ENCODE assay signal across 34 cellular contexts in the genomic region with DNA sequence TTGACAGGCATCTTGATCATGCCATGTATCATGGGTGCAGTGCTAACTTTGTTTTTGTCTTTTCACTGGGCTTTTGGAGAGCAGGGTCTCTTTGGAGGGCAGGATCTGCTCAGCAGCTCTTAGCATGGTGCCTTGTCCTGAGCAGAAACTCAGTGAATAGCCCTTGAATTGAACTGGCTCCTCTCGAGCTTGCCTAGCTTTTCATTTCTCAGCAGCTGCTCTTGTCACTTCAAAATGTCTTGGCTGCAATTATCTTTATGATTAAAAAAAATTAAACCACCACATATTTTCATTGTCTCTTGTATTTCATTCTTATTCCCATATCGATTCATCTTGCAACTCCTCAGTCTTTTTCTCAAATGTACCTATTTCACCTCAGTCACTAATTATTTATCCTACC. TPM values are rescaled to one million over a fixed set of nuclear protein-coding genes. Genes with fewer than 3 reads are reported as not detected.
"Had no signal": no experiment of that assay in that cellular context is flagged by ENCODE, and none has a peak within 500 bp of the region (broad histone marks: within the 10 kb centered on the region; RNA-seq: fewer than 3 reads in every experiment).

No MANE protein-coding gene starts in this region.

- H3K4me3 ChIP-seq: esophagus squamous epithelium, heart right ventricle, lower lobe of right lung, mucosa of descending colon, ovary, right lobe of liver, smooth muscle cell, uterus had no signal

- H3K36me3 Mint-ChIP-seq: activated naive CD8-positive, alpha-beta T cell; naive B cell; stimulated activated memory B cell treated with anti-CD40 and anti-IgM and Interleukin-4, amounts not matched to agents 10 μg/mL and 1 μg/mL and 100 μg/mL, for 72 hours; type B pancreatic cell had no signal

- H3K27me3 ChIP-seq: esophagus squamous epithelium, heart right ventricle, ovary, right lobe of liver, uterus had no signal

- DNase-seq: activated CD4-positive, alpha-beta memory T cell treated with anti-CD3 and anti-CD28 coated beads, Interleukin-2, amount 10 ng/mL, durations not matched to agents 7 days and 5 days; activated CD4-positive, alpha-beta T cell treated with anti-CD3 and anti-CD28 coated beads, Interleukin-2, amount 10 ng/mL, durations not matched to agents 24 days and 14 days; activated CD4-positive, CD25-positive, alpha-beta regulatory T cell treated with anti-CD3 and anti-CD28 coated beads, Interleukin-2, amount 50 U/mL, for 72 hours; activated naive CD4-positive, alpha-beta T cell treated with Interleukin-2 at 50 U/mL for 16 hours; activated T-cell treated with anti-CD3 and anti-CD28 coated beads, Interleukin-2, amount 50 U/mL, for 48 hours; anterior cingulate cortex; effector CD8-positive, alpha-beta T cell; esophagus squamous epithelium; foreskin melanocyte; heart right ventricle; lower lobe of right lung; mesendoderm; mucosa of descending colon; naive B cell; nephron progenitor cell; ovary; right lobe of liver; stimulated activated CD4-positive, alpha-beta T cell treated with anti-CD3 and anti-CD28 coated beads, Interleukin-1b, Interleukin-23, amount 100 ng/mL, for 48 hours; stimulated activated CD4-positive, alpha-beta T cell treated with anti-CD3 and anti-CD28 coated beads, Interleukin-4, amount 100 ng/mL, for 4 hours; stimulated activated CD8-positive, alpha-beta memory T cell treated with anti-CD3 and anti-CD28 coated beads, Interleukin-4, amount 100 ng/mL, for 48 hours; stimulated activated naive CD8-positive, alpha-beta T cell treated with anti-CD3 and anti-CD28 coated beads, Interleukin-15, amount 100 ng/mL, for 72 hours; substantia nigra; T-helper 2 cell; uterus had no signal

- H3K9me3 ChIP-seq: esophagus squamous epithelium, heart right ventricle, lower lobe of right lung, mucosa of descending colon, ovary, right lobe of liver, uterus had no signal

- ATAC-seq: heart right ventricle; left lobe of liver; lower lobe of right lung; mucosa of descending colon; right lobe of liver; stimulated activated memory B cell treated with anti-CD40 and anti-IgM and Interleukin-4, amounts not matched to agents 10 μg/mL and 1 μg/mL and 100 μg/mL, for 72 hours; stimulated activated naive CD8-positive, alpha-beta T cell treated with anti-CD3 and anti-CD28 coated beads, Interleukin-15, amount 100 ng/mL, for 72 hours had no signal

- H3K27ac Mint-ChIP-seq: activated CD4-positive, alpha-beta memory T cell treated with anti-CD3 and anti-CD28 coated beads, Interleukin-2, amount 10 ng/mL, durations not matched to agents 7 days and 5 days; activated CD4-positive, alpha-beta T cell treated with anti-CD3 and anti-CD28 coated beads, Interleukin-2, amount 10 ng/mL, durations not matched to agents 24 days and 14 days; activated naive CD8-positive, alpha-beta T cell; dendritic cell treated with granulocyte-macrophage colony-stimulating factor and Interleukin-4, amounts not matched to agents 40 ng/mL and 50 ng/mL, for 4 days; naive B cell; nephron progenitor cell; progenitor cell of endocrine pancreas; stimulated activated memory B cell treated with anti-CD40 and anti-IgM and Interleukin-4, amounts not matched to agents 10 μg/mL and 1 μg/mL and 100 μg/mL, for 72 hours; stimulated activated naive CD8-positive, alpha-beta T cell treated with anti-CD3 and anti-CD28 coated beads, Interleukin-15, amount 100 ng/mL, for 72 hours; type B pancreatic cell had no signal

- H3K4me2 ChIP-seq: smooth muscle cell had no signal

- H3K4me1 ChIP-seq: esophagus squamous epithelium, heart right ventricle, lower lobe of right lung, right lobe of liver, uterus had no signal

- H3K27me3 Mint-ChIP-seq: activated CD4-positive, alpha-beta memory T cell treated with anti-CD3 and anti-CD28 coated beads, Interleukin-2, amount 10 ng/mL, durations not matched to agents 7 days and 5 days; activated CD4-positive, alpha-beta T cell treated with anti-CD3 and anti-CD28 coated beads, Interleukin-2, amount 10 ng/mL, durations not matched to agents 24 days and 14 days; activated naive CD8-positive, alpha-beta T cell; central memory CD8-positive, alpha-beta T cell; dendritic cell treated with granulocyte-macrophage colony-stimulating factor and Interleukin-4, amounts not matched to agents 40 ng/mL and 50 ng/mL, for 4 days; naive B cell; progenitor cell of endocrine pancreas; stimulated activated memory B cell treated with anti-CD40 and anti-IgM and Interleukin-4, amounts not matched to agents 10 μg/mL and 1 μg/mL and 100 μg/mL, for 72 hours; stimulated activated naive CD8-positive, alpha-beta T cell treated with anti-CD3 and anti-CD28 coated beads, Interleukin-15, amount 100 ng/mL, for 72 hours; type B pancreatic cell had no signal

- H3K27ac ChIP-seq: epithelial cell of prostate, esophagus squamous epithelium, heart right ventricle, lower lobe of right lung, ovary, right lobe of liver, uterus had no signal

- H3K36me3 ChIP-seq: esophagus squamous epithelium, heart right ventricle, lower lobe of right lung, ovary, right lobe of liver, uterus had no signal

- H3K4me3 Mint-ChIP-seq: activated CD4-positive, alpha-beta memory T cell treated with anti-CD3 and anti-CD28 coated beads, Interleukin-2, amount 10 ng/mL, durations not matched to agents 7 days and 5 days; activated CD4-positive, alpha-beta T cell treated with anti-CD3 and anti-CD28 coated beads, Interleukin-2, amount 10 ng/mL, durations not matched to agents 24 days and 14 days; activated naive CD8-positive, alpha-beta T cell; central memory CD8-positive, alpha-beta T cell; dendritic cell treated with granulocyte-macrophage colony-stimulating factor and Interleukin-4, amounts not matched to agents 40 ng/mL and 50 ng/mL, for 4 days; naive B cell; nephron progenitor cell; stimulated activated memory B cell treated with anti-CD40 and anti-IgM and Interleukin-4, amounts not matched to agents 10 μg/mL and 1 μg/mL and 100 μg/mL, for 72 hours; stimulated activated naive CD8-positive, alpha-beta T cell treated with anti-CD3 and anti-CD28 coated beads, Interleukin-15, amount 100 ng/mL, for 72 hours; type B pancreatic cell had no signal

- H3K4me1 Mint-ChIP-seq: activated CD4-positive, alpha-beta memory T cell treated with anti-CD3 and anti-CD28 coated beads, Interleukin-2, amount 10 ng/mL, durations not matched to agents 7 days and 5 days; activated CD4-positive, alpha-beta T cell treated with anti-CD3 and anti-CD28 coated beads, Interleukin-2, amount 10 ng/mL, durations not matched to agents 24 days and 14 days; central memory CD8-positive, alpha-beta T cell; naive B cell; nephron progenitor cell; stimulated activated memory B cell treated with anti-CD40 and anti-IgM and Interleukin-4, amounts not matched to agents 10 μg/mL and 1 μg/mL and 100 μg/mL, for 72 hours; stimulated activated naive CD8-positive, alpha-beta T cell treated with anti-CD3 and anti-CD28 coated beads, Interleukin-15, amount 100 ng/mL, for 72 hours had no signal

- H3K9me3 Mint-ChIP-seq: activated CD4-positive, alpha-beta T cell treated with anti-CD3 and anti-CD28 coated beads, Interleukin-2, amount 10 ng/mL, durations not matched to agents 24 days and 14 days; dendritic cell treated with granulocyte-macrophage colony-stimulating factor and Interleukin-4, amounts not matched to agents 40 ng/mL and 50 ng/mL, for 4 days; nephron progenitor cell; stimulated activated memory B cell treated with anti-CD40 and anti-IgM and Interleukin-4, amounts not matched to agents 10 μg/mL and 1 μg/mL and 100 μg/mL, for 72 hours; stimulated activated naive CD8-positive, alpha-beta T cell treated with anti-CD3 and anti-CD28 coated beads, Interleukin-15, amount 100 ng/mL, for 72 hours; type B pancreatic cell had no signal

RNA-seq across cellular contexts. Expression of a gene that starts 50.5 kb away (rescaled TPM):
- total RNA-seq: activated CD4-positive, alpha-beta memory T cell treated with anti-CD3 and anti-CD28 coated beads, Interleukin-2, amount 10 ng/mL, durations not matched to agents 7 days and 5 days; activated CD4-positive, alpha-beta T cell treated with anti-CD3 and anti-CD28 coated beads, Interleukin-2, amount 10 ng/mL, durations not matched to agents 24 days and 14 days; bronchial epithelial cell had no signal
